11 cellular contexts compared by ENCODE assay signal in the genomic region with DNA sequence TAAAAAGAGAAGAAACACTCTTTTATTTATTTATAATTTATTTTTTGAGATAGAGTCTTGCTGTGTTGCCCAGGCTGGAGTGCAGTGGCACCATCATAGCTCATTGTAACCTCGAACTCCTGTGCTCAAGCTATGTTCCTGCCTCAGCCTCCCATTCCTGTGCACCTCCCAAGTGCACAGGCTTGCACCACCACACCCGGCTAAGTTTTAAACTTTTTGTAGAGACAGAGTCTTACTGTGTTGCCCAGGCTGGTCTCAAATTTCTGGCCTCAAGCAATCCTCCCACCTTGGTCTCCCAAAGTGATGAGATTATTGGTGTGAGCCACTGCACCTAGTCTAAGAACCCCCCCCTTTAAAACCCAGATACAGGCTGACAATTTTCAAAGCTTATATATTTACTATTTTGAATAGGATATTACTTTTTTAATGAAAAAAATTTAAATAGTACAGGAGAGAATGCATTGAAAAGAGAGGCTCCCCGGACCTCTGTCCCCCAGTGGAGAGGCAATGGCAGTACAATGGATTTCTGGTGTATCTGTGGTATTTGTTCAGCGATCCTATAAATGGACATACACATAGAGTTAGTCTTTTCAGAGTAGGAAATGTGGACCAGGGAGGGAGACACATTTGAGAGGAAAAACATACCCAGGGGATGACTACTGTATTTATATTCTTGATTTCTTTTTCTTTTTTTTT. TPM values are rescaled to one million over a fixed set of nuclear protein-coding genes. Genes with fewer than 3 reads are reported as not detected.
DNase-seq lines count a peak whose midpoint lies in the region; ATAC-seq and TF ChIP-seq lines count a peak whose summit lies in the region.
"Had no signal": no experiment of that assay in that cellular context is flagged by ENCODE, and none has a peak within 500 bp of the region (broad histone marks: within the 10 kb centered on the region; RNA-seq: fewer than 3 reads in every experiment).

No MANE protein-coding gene starts in this region.

- TF ChIP-seq CTCF in AG09309 (IDR thresholded peaks at IDR 0.05; ENCODE audit: control insufficient read depth, insufficient read depth, low read depth, low read length, missing control alignments) (peak; percentile 38), DND-41 (IDR thresholded peaks at IDR 0.05; ENCODE audit: borderline replicate concordance, extremely low read depth, low read length, poor library complexity, severe bottlenecking) (peak; percentile 34), Panc1 (IDR thresholded peaks at IDR 0.05) (peak; percentile 33), fibroblast of mammary gland (conservative IDR thresholded peaks at IDR 0.05; ENCODE audit: control insufficient read depth, insufficient read depth, low read depth, low read length) (peak; percentile 26)

- ATAC-seq in DND-41 (ENCODE audit: insufficient read depth, low read depth) (no peak), Panc1 (no peak; the same call in 1 of the 2 replicates), aorta (ENCODE audit: low FRiP score) (no peak)

- peak overlapping the region; percentile 69 for H2AFZ ChIP-seq in DND-41 (ENCODE audit: low read depth, low read length)

- H3K36me3 ChIP-seq in DND-41 (ENCODE audit: insufficient read depth, low read length) (no peaks in the 10 kb centered on the region), Panc1 (ENCODE audit: control insufficient read depth, insufficient read depth, low read length) (no peaks in the 10 kb centered on the region), aorta (ENCODE audit: control insufficient read depth in 1 of 2, insufficient read depth in 2 of 2, low read length in 1 of 2) (no peaks in the 10 kb centered on the region)
- H3K36me3 ChIP-seq: Peyer's patch had no signal

- POLR2A ChIA-PET in Panc1 (lab: Charles Lee) = interaction anchor here (0.7 to 1.1 kb wide), 2 partner anchors 141 to 196 kb away, joined by 3 to 9 read pairs; no protein-coding TSS in a partner anchor

- WGBS in aorta, 2 donors = 93 to 94% methylated on average over 4 of the region's 4 CpGs

- DNase-seq in AG09309 (ENCODE audit: low read depth) = no peak
- no peak for DNase-seq in DND-41
- no peak for DNase-seq in Panc1 (ENCODE audit: low read depth, low spot score)
- no peak for DNase-seq in fibroblast of mammary gland (ENCODE audit: low read depth)
- DNase-seq in stimulated activated CD4-positive, alpha-beta T cell treated with anti-CD3 and anti-CD28 coated beads, Interleukin-2, amount 100 ng/mL, for 48 hours = no peak
- DNase-seq in CD1c-positive myeloid dendritic cell (ENCODE audit: extremely low spot score) = no peak
- no peak for DNase-seq in aorta
- no peak for DNase-seq in UCSD-AML1 (lab: John Stamatoyannopoulos, UW; ENCODE audit: unreplicated experiment)
- DNase-seq: central memory CD4-positive, alpha-beta T cell; KBM-7; Peyer's patch had no signal

- no peaks in the 10 kb centered on the region for H4K20me1 ChIP-seq in DND-41 (ENCODE audit: insufficient read depth, low read length)

- H3K27me3 ChIP-seq in DND-41 (ENCODE audit: insufficient read depth, low read length, poor library complexity) = no peaks in the 10 kb centered on the region
- H3K27me3 ChIP-seq in Panc1 (ENCODE audit: control insufficient read depth, insufficient read depth, low read length) = no peaks in the 10 kb centered on the region
- no peaks in the 10 kb centered on the region for H3K27me3 ChIP-seq in aorta (ENCODE audit: control insufficient read depth in 1 of 2, insufficient read depth in 2 of 2, low read length in 1 of 2)
- H3K27me3 ChIP-seq: Peyer's patch had no signal

- H3K27ac ChIP-seq in DND-41 (ENCODE audit: low read length) (no peak overlapping the region), Panc1 (ENCODE audit: low read length) (peak overlapping the region; percentile 68), aorta (ENCODE audit: low read depth in 1 of 2, low read length in 2 of 2) (no peak overlapping the region)
- H3K27ac ChIP-seq: Peyer's patch had no signal

- in situ Hi-C loops in Panc1 (cut with HindIII; ENCODE audit: low pct_unique_long_range_greater_than_20kb, low sequenced_read_pairs) = no loop called here

- no peaks in the 10 kb centered on the region for H3K79me2 ChIP-seq in DND-41 (ENCODE audit: insufficient read depth, low read length)

- H3K4me3 ChIP-seq in AG09309 (ENCODE audit: control insufficient read depth, low read depth, low read length) = no peak overlapping the region
- no peak overlapping the region for H3K4me3 ChIP-seq in DND-41 (ENCODE audit: low read depth in 1 of 2, low read length in 2 of 2)
- no peak overlapping the region for H3K4me3 ChIP-seq in Panc1 (ENCODE audit: low read depth in 2 of 2, low read length in 2 of 2)
- no peak overlapping the region for H3K4me3 ChIP-seq in fibroblast of mammary gland (ENCODE audit: control insufficient read depth, low read depth, low read length)
- H3K4me3 ChIP-seq in aorta (ENCODE audit: low read length in 2 of 2) = no peak overlapping the region

- H3K4me2 ChIP-seq in DND-41 (ENCODE audit: insufficient read depth, low read length) = no peak overlapping the region

- BruUV-seq in Panc1 (replicated peaks; lab: Mats Ljungman, UMichigan) = no TSS peak

- H3K9me3 ChIP-seq in DND-41 (ENCODE audit: insufficient read depth, low read length, severe bottlenecking) (no peaks in the 10 kb centered on the region), Panc1 (ENCODE audit: control insufficient read depth, insufficient read depth, low read depth, low read length) (no peaks in the 10 kb centered on the region), aorta (ENCODE audit: control insufficient read depth, low read length) (no peaks in the 10 kb centered on the region)
- H3K9me3 ChIP-seq: Peyer's patch had no signal

- intact Hi-C loops in Panc1 (cut with micrococcal nuclease; ENCODE audit: unreplicated experiment) (loop anchor here (2.0 to 5.0 kb wide), 2 partner anchors 52 to 192 kb away; a partner anchor contains a TSS), aorta (cut with DNase I) (loop anchor here (2.0 to 5.0 kb wide), 4 partner anchors 52 to 192 kb away; a partner anchor contains a TSS)

- H3K9ac ChIP-seq in DND-41 (ENCODE audit: low read depth, low read length) = no peak overlapping the region

- H3K4me1 ChIP-seq in DND-41 (ENCODE audit: insufficient read depth, low read length) (peaks cover 13% of the 10 kb centered on the region), Panc1 (ENCODE audit: control insufficient read depth, insufficient read depth, low read length) (peaks cover 12% of the 10 kb centered on the region), aorta (ENCODE audit: control insufficient read depth in 1 of 2, insufficient read depth in 2 of 2, low read length in 2 of 2) (no peaks in the 10 kb centered on the region)
- H3K4me1 ChIP-seq: Peyer's patch had no signal

- CTCF ChIA-PET in Panc1 (lab: Charles Lee) = interaction anchor here (0.6 to 1.7 kb wide), 11 partner anchors 9 to 192 kb away, joined by 3 to 9 read pairs (median 4); a partner anchor contains a TSS

RNA-seq across cellular contexts. Expression of a gene that starts 48.1 kb away (rescaled TPM):
- 58.3 TPM for total RNA-seq in Panc1 (2021; ENCODE audit: unreplicated experiment)
- polyA plus RNA-seq in Panc1 (2012; ENCODE audit: insufficient read length) = 33.0 TPM
- 10 to 100 TPM; 25.0 to 26.4 TPM for total RNA-seq in aorta
- 10 to 100 TPM; 12.8 to 15.9 TPM for polyA plus RNA-seq in aorta

RNA-seq across cellular contexts. Expression of a gene that starts 53.4 kb away (rescaled TPM):
- total RNA-seq in Panc1 (2021; ENCODE audit: unreplicated experiment) (139 TPM), aorta (10 to 100 TPM; 21.9 to 24.9 TPM)
- polyA plus RNA-seq in Panc1 (2012; ENCODE audit: insufficient read length) = 171 TPM
- polyA plus RNA-seq in aorta = 10 to 100 TPM in 1 of 2 donors, 1 to 10 TPM in 1; 7.8 to 28.8 TPM
